9 cellular contexts compared by ENCODE assay signal in genomic region chr20:1965520-1966278, GRCh38. TPM values are rescaled to one million over a fixed set of nuclear protein-coding genes. Genes with fewer than 3 reads are reported as not detected.
DNase-seq lines count a peak whose midpoint lies in the region; ATAC-seq, FAIRE-seq and TF ChIP-seq lines count a peak whose summit lies in the region.
"Had no signal": no experiment of that assay in that cellular context is flagged by ENCODE, and none has a peak within 500 bp of the region (broad histone marks: within the 10 kb centered on the region; RNA-seq: fewer than 3 reads in every experiment).

No MANE protein-coding gene starts in this region.

- POLR2A ChIA-PET in endothelial cell of umbilical vein (lab: Charles Lee): no interaction called here

- H3K4me1 ChIP-seq in endothelial cell of umbilical vein (ENCODE audit: control insufficient read depth, extremely low read depth, insufficient read depth, low read length): peaks cover 4% of the 10 kb centered on the region
- no peaks in the 10 kb centered on the region for H3K4me1 ChIP-seq in mucosa of descending colon (ENCODE audit: low read depth)

- H3K9ac ChIP-seq in endothelial cell of umbilical vein (replicated peaks; ENCODE audit: extremely low read depth, insufficient read depth, low read length): no peak overlapping the region

- H3K9me1 ChIP-seq in endothelial cell of umbilical vein (replicated peaks; ENCODE audit: control insufficient read depth, extremely low read depth, insufficient read depth, low read length): no peaks in the 10 kb centered on the region

- dilution Hi-C loops in endothelial cell of umbilical vein (cut with MboI; ENCODE audit: extremely low pct_ligation_motif_present, low sequenced_read_pairs): no loop called here

- CTCF ChIA-PET in endothelial cell of umbilical vein (lab: Charles Lee): interaction anchor here (0.6 to 5.0 kb wide), 27 partner anchors 7 to 558 kb away, joined by 3 to 118 read pairs (median 5); no protein-coding TSS in a partner anchor

- peak; percentile 59 for FAIRE-seq in endothelial cell of umbilical vein (lab: Jason Lieb, UNC)
- FAIRE-seq: colon had no signal

- TF ChIP-seq CTCF in endothelial cell of umbilical vein (IDR thresholded peaks at IDR 0.05; ENCODE audit: extremely low read depth in 1 of 2, insufficient read depth in 1 of 2, low read depth in 1 of 2, low read length in 2 of 2) (peak; percentile 92 to 94), mucosa of descending colon (IDR thresholded peaks at IDR 0.05) (peak; percentile 88)

- H2AFZ ChIP-seq in endothelial cell of umbilical vein (ENCODE audit: low read depth, low read length): peak overlapping the region; percentile 54

- DNase-seq in D341Med (ENCODE audit: low spot score) (peak; percentile 89), NOMO-1 (lab: John Stamatoyannopoulos, UW; ENCODE audit: unreplicated experiment in 2 of 2) (peak; percentile 70 to 72), endothelial cell of umbilical vein (ENCODE audit: low read depth, low spot score) (peak; percentile 63), mucosa of descending colon (peak; percentile 74 to 81 (median 75))
- DNase-seq in activated CD8-positive, alpha-beta memory T cell treated with anti-CD3 and anti-CD28 coated beads, Interleukin-2, amount 50 U/mL, for 24 hours (ENCODE audit: extremely low read depth): peak; percentile 69
- DNase-seq in stimulated activated CD8-positive, alpha-beta memory T cell treated with anti-CD3 and anti-CD28 coated beads, Interleukin-4, amount 100 ng/mL, for 1 hour (ENCODE audit: low read depth in 2 of 2, low spot score in 1 of 2): peak; percentile 42 to 53

- intact Hi-C loops in endothelial cell of umbilical vein (cut with micrococcal nuclease) (loop anchor here (1.0 to 5.0 kb wide), 4 partner anchors 163 to 487 kb away; no protein-coding TSS in a partner anchor), mucosa of descending colon (cut with DNase I, micrococcal nuclease) (loop anchor here (5.0 kb wide), 1 partner anchor 207 kb away; no protein-coding TSS in a partner anchor)

- no peak overlapping the region for H3K27ac ChIP-seq in endothelial cell of umbilical vein (ENCODE audit: insufficient read depth, low read depth, low read length)

- no peaks in the 10 kb centered on the region for H4K20me1 ChIP-seq in endothelial cell of umbilical vein (replicated peaks; ENCODE audit: control insufficient read depth, extremely low read depth, insufficient read depth, low read length)

- H3K4me3 ChIP-seq in endothelial cell of umbilical vein (replicated peaks in 1 of 3; ENCODE audit: insufficient read depth in 1 of 3, low read depth in 1 of 3, low read length in 3 of 3) (peak overlapping the region in 1 of 3 experiments; percentile 30), mucosa of descending colon (no peak overlapping the region)

- no peaks in the 10 kb centered on the region for H3K36me3 ChIP-seq in endothelial cell of umbilical vein (ENCODE audit: control insufficient read depth in 2 of 2, extremely low read depth in 1 of 2, insufficient read depth in 2 of 2, low read length in 2 of 2)
- no peaks in the 10 kb centered on the region for H3K36me3 ChIP-seq in mucosa of descending colon (ENCODE audit: low read depth)

- peaks cover 15 to 18% of the 10 kb centered on the region in 2 experiments for H3K27me3 ChIP-seq in endothelial cell of umbilical vein (ENCODE audit: control insufficient read depth in 2 of 2, insufficient read depth in 2 of 2, low read length in 2 of 2)

- ATAC-seq in HG03354 (IDR thresholded peaks at IDR 0.05; ENCODE audit: poor library complexity, severe bottlenecking, unreplicated experiment) (peak; percentile 71), mucosa of descending colon (peak; percentile 88), HG03097 (IDR thresholded peaks at IDR 0.05; ENCODE audit: low FRiP score, unreplicated experiment) (no peak)

- no TSS peak for BruUV-seq in endothelial cell of umbilical vein (replicated peaks; lab: Mats Ljungman, UMichigan)

- H3K4me2 ChIP-seq in endothelial cell of umbilical vein (ENCODE audit: insufficient read depth, low read length): peak overlapping the region; percentile 54

- TF ChIP-seq POLR2A in endothelial cell of umbilical vein (IDR thresholded peaks at IDR 0.05; ENCODE audit: low read depth, low read length): no peak

- H3K9me3 ChIP-seq in endothelial cell of umbilical vein (replicated peaks; ENCODE audit: control insufficient read depth, insufficient read depth, low read length) (no peaks in the 10 kb centered on the region), mucosa of descending colon (no peaks in the 10 kb centered on the region)

- H3K79me2 ChIP-seq in endothelial cell of umbilical vein (ENCODE audit: control insufficient read depth, insufficient read depth, low read length): no peaks in the 10 kb centered on the region

TF ChIP-seq in endothelial cell of umbilical vein, 7 proteins besides CTCF, POLR2A, EP300 and RAD21:
- TF ChIP-seq MAX (IDR thresholded peaks at IDR 0.05; ENCODE audit: insufficient read depth, insufficient read length) (peak; percentile 95), EZH2 (IDR thresholded peaks at IDR 0.05; ENCODE audit: borderline replicate concordance, low read depth, low read length, severe bottlenecking) (peak; percentile 36), POLR2AphosphoS5 (IDR thresholded peaks at IDR 0.05; ENCODE audit: insufficient read depth, low read depth, low read length) (no peak), FOS (IDR thresholded peaks at IDR 0.05; ENCODE audit: borderline replicate concordance, insufficient read depth, low read length) (no peak), MYC (IDR thresholded peaks at IDR 0.05; ENCODE audit: low read depth, low read length) (peak; percentile 79)

RNA-seq across cellular contexts. Expression of gene PDYN, which starts 28.2 kb away (rescaled TPM):
- total RNA-seq in endothelial cell of umbilical vein (not detected in 2 replicates), mucosa of descending colon (not detected)
- polyA plus RNA-seq in endothelial cell of umbilical vein: not detected in 2 replicates
- polyA plus RNA-seq in endothelial cell of umbilical vein (2011; cell fraction: cytosol; rRNA removed): not detected in 2 replicates
- not detected in 2 replicates for polyA plus RNA-seq in endothelial cell of umbilical vein (2011; cell fraction: nucleus; rRNA removed)
- not detected in 2 replicates for polyA plus RNA-seq in endothelial cell of umbilical vein (2012)
- polyA minus RNA-seq in endothelial cell of umbilical vein: not detected in 2 replicates
- polyA minus RNA-seq in endothelial cell of umbilical vein (2011; cell fraction: cytosol; rRNA and poly(A)+ RNA removed): not detected
- polyA minus RNA-seq in endothelial cell of umbilical vein (2011; cell fraction: nucleus; rRNA and poly(A)+ RNA removed): not detected in 2 replicates
